ENCODE assay signal across 8 cellular contexts in genomic region chr1:70353038-70353437, GRCh38. TPM values are rescaled to one million over a fixed set of nuclear protein-coding genes. Genes with fewer than 3 reads are reported as not detected.
DNase-seq lines count a peak whose midpoint lies in the region; ATAC-seq and TF ChIP-seq lines count a peak whose summit lies in the region.

No MANE protein-coding gene starts in this region.

- no peak overlapping the region for H2AK5ac ChIP-seq in mesendoderm (ENCODE audit: low read length)

- peaks cover 46% of the 10 kb centered on the region for H3K79me2 ChIP-seq in mesendoderm (ENCODE audit: control insufficient read depth, insufficient read depth, low read length)

- TF ChIP-seq POLR2A in heart left ventricle (IDR thresholded peaks at IDR 0.05): no peak

- peak overlapping the region in 2 of 12 donors; percentile 90 to 96 for H3K27ac ChIP-seq in heart left ventricle
- H3K27ac ChIP-seq in mesendoderm (ENCODE audit: low read depth, low read length): no peak overlapping the region
- H3K27ac ChIP-seq in urinary bladder (ENCODE audit: low read depth): no peak overlapping the region

- H3K9me3 ChIP-seq in heart left ventricle: no peaks in the 10 kb centered on the region

- WGBS in heart left ventricle, 4 donors: 33 to 37% (median 35%) methylated on average over 4 of the region's 4 CpGs
- WGBS in mesendoderm (ENCODE audit: extremely low coverage, insufficient coverage, low lambda C conversion rate): no CpG with 5 or more reads among the region's 4 CpGs
- WGBS in urinary bladder: 32% methylated on average over 4 of the region's 4 CpGs

- no peak overlapping the region for H3K23ac ChIP-seq in mesendoderm (ENCODE audit: low read length)

- H3K79me1 ChIP-seq in mesendoderm (ENCODE audit: low read length): peaks cover 1% of the 10 kb centered on the region

- DNase-seq in heart left ventricle (no peak), Right ventricle myocardium inferior (ENCODE audit: missing footprints) (no peak), mesendoderm (no peak)
- no peak for DNase-seq in stimulated activated CD4-positive, alpha-beta T cell treated with anti-CD3 and anti-CD28 coated beads, Interleukin-2, amount 100 ng/mL, for 24 hours

- peaks cover 17% of the 10 kb centered on the region for H3K27me3 Mint-ChIP-seq in brain

- peak overlapping the region; percentile 99 for H3K9ac ChIP-seq in mesendoderm (ENCODE audit: low read length)

- intact Hi-C loops in heart left ventricle (cut with DNase I) (loop anchor here in 9 of 10 donors (5.0 to 10.0 kb wide), 6 partner anchors 59 to 148 kb away; partner anchors contain the start of genes SRSF11 (in 5 of the 9), CTH (in 3 of the 9) and LRRC40 (in 3 of the 9)), Right ventricle myocardium inferior (cut with DNase I) (no loop called here)

- no peak for ATAC-seq in heart left ventricle
- ATAC-seq in Right ventricle myocardium inferior: no peak
- no peak for ATAC-seq in HG02885 (IDR thresholded peaks at IDR 0.05; ENCODE audit: poor library complexity, unreplicated experiment)
- ATAC-seq in HG02884 (IDR thresholded peaks at IDR 0.05; ENCODE audit: unreplicated experiment): no peak

- H3K56ac ChIP-seq in mesendoderm (ENCODE audit: low read length): peak overlapping the region; percentile 99

- H3K36me3 ChIP-seq in heart left ventricle (peaks cover 0 to 9% (median 0%) of the 10 kb centered on the region in 9 donors), mesendoderm (ENCODE audit: control insufficient read depth, insufficient read depth, low read length) (no peaks in the 10 kb centered on the region), urinary bladder (ENCODE audit: insufficient read depth) (no peaks in the 10 kb centered on the region)

- H2BK5ac ChIP-seq in mesendoderm (ENCODE audit: low read length): no peak overlapping the region

- H3K36me3 Mint-ChIP-seq in brain: peaks cover 34% of the 10 kb centered on the region

- H3K4me1 Mint-ChIP-seq in brain: peaks cover 64% of the 10 kb centered on the region

- H3K27me3 ChIP-seq in heart left ventricle (no peaks in the 10 kb centered on the region), mesendoderm (ENCODE audit: insufficient read depth, low read length, poor library complexity) (no peaks in the 10 kb centered on the region)

- no peak overlapping the region for H3K4ac ChIP-seq in mesendoderm (ENCODE audit: low read depth, low read length)

- TF ChIP-seq CTCF in heart left ventricle (IDR thresholded peaks at IDR 0.05) (no peak), brain (conservative IDR thresholded peaks at IDR 0.05) (no peak)

- peak overlapping the region; percentile 97 to 100 (median 99) for H3K27ac Mint-ChIP-seq in brain

- H3K18ac ChIP-seq in mesendoderm (ENCODE audit: low read length): no peak overlapping the region

- peak overlapping the region; percentile 88 for H3K4me2 ChIP-seq in mesendoderm (ENCODE audit: low read length)

- H3K4me3 Mint-ChIP-seq in brain: peak overlapping the region; percentile 90 to 98 (median 94)

- H4K8ac ChIP-seq in mesendoderm (ENCODE audit: low read depth, low read length): no peak overlapping the region

- no peak overlapping the region for H2BK15ac ChIP-seq in mesendoderm (replicated peaks; ENCODE audit: low read depth)

- H2BK120ac ChIP-seq in mesendoderm (ENCODE audit: low read depth, low read length): no peak overlapping the region

- H3K9me3 Mint-ChIP-seq in brain: peaks cover 0 to 8% (median 3%) of the 10 kb centered on the region in 5 experiments

- H3K4me1 ChIP-seq in heart left ventricle (peaks cover 0 to 56% (median 38%) of the 10 kb centered on the region in 12 donors), mesendoderm (ENCODE audit: control insufficient read depth, low read depth, low read length) (no peaks in the 10 kb centered on the region), urinary bladder (ENCODE audit: insufficient read depth) (no peaks in the 10 kb centered on the region)

- no peak overlapping the region for H4K5ac ChIP-seq in mesendoderm (ENCODE audit: low read length)

- H3K4me3 ChIP-seq in heart left ventricle (peak overlapping the region in 11 of 12 donors; percentile 71 to 95 (median 89)), mesendoderm (ENCODE audit: low read length) (peak overlapping the region; percentile 99), urinary bladder (ENCODE audit: low read depth, low read length) (peak overlapping the region; percentile 84)

RNA-seq across cellular contexts. Expression of gene ANKRD13C, which starts 1.5 kb away (rescaled TPM):
- 10 to 100 TPM in 7 of 9 donors, 1 to 10 TPM in 2; 8.5 to 14.8 (median 11.1) TPM for total RNA-seq in heart left ventricle
- polyA plus RNA-seq in heart left ventricle: 10 to 100 TPM in 1 of 2 donors, 1 to 10 TPM in 1; 4.0 to 10.0 TPM
- 9.4 TPM for total RNA-seq in Right ventricle myocardium inferior
- polyA plus RNA-seq in brain (ENCODE audit: insufficient read depth, low read depth, low replicate concordance): 5.2 TPM
- 19.4 TPM for polyA plus RNA-seq in mesendoderm (2013, experiment 1 of 2)
- 18.5 TPM for polyA plus RNA-seq in mesendoderm (2013, experiment 2 of 2)
- total RNA-seq in urinary bladder: 79.0 TPM
- 14.4 TPM for polyA plus RNA-seq in urinary bladder

RNA-seq across cellular contexts. Expression of gene CTH, which starts 58.0 kb away (rescaled TPM):
- total RNA-seq in heart left ventricle (1 to 10 TPM in 7 of 9 donors, under 1 TPM in 2; 0.74 to 3.9 (median 1.6) TPM), Right ventricle myocardium inferior (0.60 TPM), urinary bladder (3.8 TPM)
- polyA plus RNA-seq in heart left ventricle (1 to 10 TPM; 1.5 to 2.7 TPM), brain (ENCODE audit: insufficient read depth, low read depth, low replicate concordance) (2.6 TPM), urinary bladder (3.8 TPM)
- polyA plus RNA-seq in mesendoderm (2013, experiment 1 of 2): 18.5 TPM
- 20.1 TPM for polyA plus RNA-seq in mesendoderm (2013, experiment 2 of 2)
